Comparison of ENCODE assay signal across 8 cellular contexts in genomic region chr2:50492452-50492851, GRCh38.
DNase-seq lines count a peak whose midpoint lies in the region; ATAC-seq and TF ChIP-seq lines count a peak whose summit lies in the region.

No MANE protein-coding gene starts in this region.

- H3K4me3 ChIP-seq in CD8-positive, alpha-beta memory T cell (ENCODE audit: low read length), result no peak overlapping the region
- H3K4me3 ChIP-seq in epithelial cell of esophagus (ENCODE audit: low read length), result no peak overlapping the region

- no peaks in the 10 kb centered on the region for H3K27me3 ChIP-seq in CD8-positive, alpha-beta memory T cell (ENCODE audit: insufficient read depth, low read length, poor library complexity, severe bottlenecking)

- no peak overlapping the region for H3K27ac ChIP-seq in CD8-positive, alpha-beta memory T cell (ENCODE audit: low read depth, low read length)

- peaks cover 18 to 38% (median 19%) of the 10 kb centered on the region in 3 donors for H3K4me1 Mint-ChIP-seq in CD8-positive, alpha-beta memory T cell

- TF ChIP-seq CTCF in epithelial cell of esophagus (IDR thresholded peaks at IDR 0.05; ENCODE audit: insufficient read depth, low read depth, low read length, missing control alignments), result peak; percentile 73

- ATAC-seq in GM18520 (IDR thresholded peaks at IDR 0.05; ENCODE audit: unreplicated experiment) (peak; percentile 79), HG02943 (IDR thresholded peaks at IDR 0.05; ENCODE audit: low read depth, unreplicated experiment) (peak; percentile 85)

- peaks cover 0 to 3% (median 0%) of the 10 kb centered on the region in 5 donors for H3K9me3 Mint-ChIP-seq in CD8-positive, alpha-beta memory T cell

- no peaks in the 10 kb centered on the region for H3K27me3 Mint-ChIP-seq in CD8-positive, alpha-beta memory T cell

- POLR2A ChIA-PET in CD8-positive, alpha-beta memory T cell (lab: Charles Lee), result no interaction called here

- no peaks in the 10 kb centered on the region for H3K36me3 ChIP-seq in CD8-positive, alpha-beta memory T cell (ENCODE audit: insufficient read depth, low read length)

- DNase-seq in CD8-positive, alpha-beta memory T cell, result peak in 1 of 5 donors; percentile 23
- DNase-seq in NCI-H1417 (lab: John Stamatoyannopoulos, UW), result peak; percentile 67 to 91 (median 72)
- peak; percentile 57 for DNase-seq in SW480 (ENCODE audit: low spot score)
- peak; percentile 66 for DNase-seq in epithelial cell of esophagus (ENCODE audit: low read depth)
- DNase-seq in myocyte (ENCODE audit: low read depth), result peak; percentile 67
- no peak for DNase-seq in activated CD4-positive, CD25-positive, alpha-beta regulatory T cell treated with anti-CD3 and anti-CD28 coated beads, Interleukin-2, amount 50 U/mL, for 72 hours

- no peaks in the 10 kb centered on the region for H3K4me1 ChIP-seq in CD8-positive, alpha-beta memory T cell (ENCODE audit: insufficient read depth, low read length)

- peak overlapping the region in 2 of 8 donors; percentile 19 to 43 for H3K27ac Mint-ChIP-seq in CD8-positive, alpha-beta memory T cell

- H3K36me3 Mint-ChIP-seq in CD8-positive, alpha-beta memory T cell, result no peaks in the 10 kb centered on the region

- peak overlapping the region in 4 of 7 donors; percentile 11 to 61 (median 48) for H3K4me3 Mint-ChIP-seq in CD8-positive, alpha-beta memory T cell

- H3K9me3 ChIP-seq in CD8-positive, alpha-beta memory T cell (ENCODE audit: low read length), result no peaks in the 10 kb centered on the region

- CTCF ChIA-PET in CD8-positive, alpha-beta memory T cell (lab: Charles Lee), result interaction anchor here (1.1 to 1.5 kb wide), 3 partner anchors 24 to 1547 kb away, joined by 3 to 5 read pairs (median 4); no protein-coding TSS in a partner anchor
